ENCODE assay signal across 8 cellular contexts in the genomic region with DNA sequence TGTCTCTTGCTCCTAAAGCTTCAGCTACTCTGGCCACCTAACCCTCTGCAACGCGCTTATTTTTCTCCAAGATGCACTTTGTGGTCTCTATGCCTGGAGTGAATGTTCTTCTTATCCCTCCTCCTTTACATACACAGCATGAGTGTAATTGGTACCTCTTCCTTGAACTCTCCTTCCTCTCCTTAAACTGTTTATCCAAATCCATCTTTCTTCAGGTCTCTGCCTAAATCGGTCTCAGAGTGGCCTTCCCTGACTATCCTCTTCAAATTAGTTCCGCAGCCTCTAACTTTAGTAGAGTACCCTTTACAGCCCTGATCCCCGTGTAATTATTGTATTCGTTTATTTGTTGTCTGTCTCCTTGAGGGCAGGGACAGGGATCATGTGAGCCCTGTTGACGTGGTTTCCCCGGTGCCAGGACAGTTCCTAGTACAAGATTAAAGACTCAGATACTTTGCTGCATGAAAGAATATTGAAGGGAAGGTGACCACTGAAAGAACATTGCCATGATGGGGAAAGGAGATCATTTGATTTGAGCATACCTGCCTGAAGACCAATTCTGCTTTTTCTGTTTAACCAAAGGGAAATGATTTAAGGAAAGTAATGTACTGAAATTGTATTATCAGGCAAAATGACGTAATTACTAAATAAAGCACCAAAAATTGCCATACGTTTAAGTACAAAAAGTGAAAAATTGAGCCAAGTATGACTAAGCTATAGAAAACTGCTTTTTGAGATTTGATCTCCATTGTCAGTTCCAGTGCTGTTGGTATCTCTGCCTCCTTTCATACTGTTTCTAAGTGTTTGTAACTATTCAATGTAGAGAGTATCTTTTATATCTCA. TPM values are rescaled to one million over a fixed set of nuclear protein-coding genes. Genes with fewer than 3 reads are reported as not detected.
DNase-seq lines count a peak whose midpoint lies in the region; ATAC-seq and TF ChIP-seq lines count a peak whose summit lies in the region.

No MANE protein-coding gene starts in this region.

- H3K36me3 ChIP-seq in gastrocnemius medialis, result peaks cover 0 to 7% of the 10 kb centered on the region in 2 donors

- H3K27ac ChIP-seq in right cardiac atrium (ENCODE audit: low read length) (peak overlapping the region; percentile 76), gastrocnemius medialis (peak overlapping the region; percentile 94 to 96 (median 96))

- H3K9me3 ChIP-seq in right cardiac atrium (ENCODE audit: control insufficient read depth, low read length) (no peaks in the 10 kb centered on the region), gastrocnemius medialis (no peaks in the 10 kb centered on the region)

- in situ Hi-C loops in gastrocnemius medialis (cut with MboI; ENCODE audit: low sequenced_read_pairs in 4 of 4), result loop anchor here in 1 of 4 donors (10.0 kb wide), 1 partner anchor 295 kb away; a partner anchor contains a TSS

- H3K4me1 Mint-ChIP-seq in activated T-helper 17 cell treated with anti-CD3 and anti-CD28 coated beads, Interleukin-2, amount 50 U/mL, for 72 hours, result peaks cover 30% of the 10 kb centered on the region

- peaks cover 4% of the 10 kb centered on the region for H3K4me1 ChIP-seq in right cardiac atrium (ENCODE audit: control insufficient read depth, insufficient read depth, low read length)
- peaks cover 43 to 57% of the 10 kb centered on the region in 2 donors for H3K4me1 ChIP-seq in gastrocnemius medialis

- WGBS in right cardiac atrium, result 4% methylated on average over 10 of the region's 10 CpGs

- H3K36me3 Mint-ChIP-seq in activated T-helper 17 cell treated with anti-CD3 and anti-CD28 coated beads, Interleukin-2, amount 50 U/mL, for 72 hours (ENCODE audit: low read depth), result peaks cover 100% of the 10 kb centered on the region

- H3K9me3 Mint-ChIP-seq in activated T-helper 17 cell treated with anti-CD3 and anti-CD28 coated beads, Interleukin-2, amount 50 U/mL, for 72 hours, result no peaks in the 10 kb centered on the region

- peak overlapping the region; percentile 89 for H3K27ac Mint-ChIP-seq in activated T-helper 17 cell treated with anti-CD3 and anti-CD28 coated beads, Interleukin-2, amount 50 U/mL, for 72 hours

- no peak for ATAC-seq in activated T-helper 17 cell treated with anti-CD3 and anti-CD28 coated beads, Interleukin-2, amount 50 U/mL, for 72 hours (replicated peaks)
- no peak for ATAC-seq in right cardiac atrium
- peak; percentile 7 to 17 for ATAC-seq in gastrocnemius medialis
- no peak for ATAC-seq in HG02610 (IDR thresholded peaks at IDR 0.05; ENCODE audit: unreplicated experiment)
- ATAC-seq in HG03342 (IDR thresholded peaks at IDR 0.05; ENCODE audit: unreplicated experiment), result no peak

- no peaks in the 10 kb centered on the region for H3K27me3 ChIP-seq in right cardiac atrium (ENCODE audit: control insufficient read depth, insufficient read depth)
- H3K27me3 ChIP-seq in gastrocnemius medialis, result no peaks in the 10 kb centered on the region

- DNase-seq in COLO668 (lab: John Stamatoyannopoulos, UW; ENCODE audit: unreplicated experiment) (peak; percentile 22), HuH-7 (ENCODE audit: low spot score) (peak; percentile 8), right cardiac atrium (no peak), gastrocnemius medialis (peak; percentile 27 to 48), NCI-H187 treated with DMSO at 0.1 percent for 48 hours (lab: John Stamatoyannopoulos, UW) (no peak)

- intact Hi-C loops in right cardiac atrium (cut with DNase I) (no loop called here), gastrocnemius medialis (cut with DNase I; ENCODE audit: low total_unique reads) (loop anchor here (2.0 to 10.0 kb wide), 5 partner anchors 35 to 353 kb away; a partner anchor contains a TSS)

- no peak for TF ChIP-seq CTCF in gastrocnemius medialis (IDR thresholded peaks at IDR 0.05 in 4 of 5, conservative IDR thresholded peaks at IDR 0.05 in 1 of 5)

- H3K4me3 ChIP-seq in right cardiac atrium (ENCODE audit: low read length) (peak overlapping the region; percentile 90), gastrocnemius medialis (peak overlapping the region; percentile 77 to 90 (median 78))

- H3K27me3 Mint-ChIP-seq in activated T-helper 17 cell treated with anti-CD3 and anti-CD28 coated beads, Interleukin-2, amount 50 U/mL, for 72 hours, result no peaks in the 10 kb centered on the region

- peak overlapping the region; percentile 91 for H3K4me3 Mint-ChIP-seq in activated T-helper 17 cell treated with anti-CD3 and anti-CD28 coated beads, Interleukin-2, amount 50 U/mL, for 72 hours

- TF ChIP-seq POLR2A in gastrocnemius medialis (IDR thresholded peaks at IDR 0.05), result peak in 1 of 2 donors; percentile 24

RNA-seq across cellular contexts. Expression of a gene that starts 1.2 kb away (rescaled TPM):
- 100 to 1,000 TPM in 1 of 2 donors, 10 to 100 TPM in 1; 74.1 to 102 TPM for total RNA-seq in activated T-helper 17 cell treated with anti-CD3 and anti-CD28 coated beads, Interleukin-2, amount 50 U/mL, for 72 hours
- 10 to 100 TPM; 16.0 to 24.7 (median 19.3) TPM for total RNA-seq in right cardiac atrium
- 14.5 TPM for polyA plus RNA-seq in right cardiac atrium
- 10 to 100 TPM; 10.4 to 28.4 (median 20.5) TPM for total RNA-seq in gastrocnemius medialis

RNA-seq across cellular contexts. Expression of a gene that starts 1.7 kb away (rescaled TPM):
- 100 to 1,000 TPM in 1 of 2 donors, 10 to 100 TPM in 1; 37.3 to 111 TPM for total RNA-seq in activated T-helper 17 cell treated with anti-CD3 and anti-CD28 coated beads, Interleukin-2, amount 50 U/mL, for 72 hours
- 1 to 10 TPM; 6.1 to 9.9 (median 7.6) TPM for total RNA-seq in right cardiac atrium
- 1.7 TPM for polyA plus RNA-seq in right cardiac atrium
- 10 to 100 TPM in 1 of 4 donors, 1 to 10 TPM in 3; 7.0 to 12.4 (median 8.0) TPM for total RNA-seq in gastrocnemius medialis

RNA-seq across cellular contexts. Expression of a gene that starts 37.8 kb away (rescaled TPM):
- under 1 TPM; 0.37 to 0.52 TPM for total RNA-seq in activated T-helper 17 cell treated with anti-CD3 and anti-CD28 coated beads, Interleukin-2, amount 50 U/mL, for 72 hours
- 1 to 10 TPM in 1 of 4 donors, under 1 TPM in 3; 0.53 to 1.3 (median 0.88) TPM for total RNA-seq in right cardiac atrium
- 0.48 TPM for polyA plus RNA-seq in right cardiac atrium
- 10 to 100 TPM; 21.6 to 60.9 (median 43.7) TPM for total RNA-seq in gastrocnemius medialis

Comparison
In these comparisons a context has a peak if more than half of its experiments do, and no peak if none do; other contexts are left out.
1. DNase-seq: peak in COLO668 (single experiment), HuH-7 (single experiment) and gastrocnemius medialis (2 of 2); none in right cardiac atrium (0 of 3) and NCI-H187 treated with DMSO at 0.1 percent for 48 hours (single experiment).
2. ATAC-seq: peak in gastrocnemius medialis (2 of 2); none in activated T-helper 17 cell treated with anti-CD3 and anti-CD28 coated beads, Interleukin-2, amount 50 U/mL, for 72 hours (single experiment), right cardiac atrium (0 of 2), HG02610 (single experiment) and HG03342 (single experiment).
3. RNA of a gene that starts 37.8 kb away (total RNA-seq): 21.6 to 60.9 TPM in gastrocnemius medialis; 0.53 to 1.3 TPM in right cardiac atrium and 0.37 to 0.52 TPM in activated T-helper 17 cell treated with anti-CD3 and anti-CD28 coated beads, Interleukin-2, amount 50 U/mL, for 72 hours; every median in the first group is over 10 times any median in the second.